ENCODE assay signal across 8 cellular contexts in genomic region chr22:24189249-24190158, GRCh38. TPM values are rescaled to one million over a fixed set of nuclear protein-coding genes. Genes with fewer than 3 reads are reported as not detected.
DNase-seq lines count a peak whose midpoint lies in the region; ATAC-seq, FAIRE-seq and TF ChIP-seq lines count a peak whose summit lies in the region.

No MANE protein-coding gene starts in this region.

- H3K27ac ChIP-seq in OCI-LY7 (ENCODE audit: low read depth, low read length, poor library complexity, severe bottlenecking) (no peak overlapping the region), psoas muscle (no peak overlapping the region)

- no peaks in the 10 kb centered on the region for H3K36me3 Mint-ChIP-seq in activated naive CD4-positive, alpha-beta T cell treated with anti-CD3 and anti-CD28 coated beads, Interleukin-2, amount 50 U/mL, for 72 hours

- 38 to 48% (median 44%) methylated on average over 22 to 23 of the region's 23 CpGs for WGBS in psoas muscle, 3 donors

- no peaks in the 10 kb centered on the region for H3K4me1 ChIP-seq in OCI-LY7 (ENCODE audit: insufficient read depth, low read length, poor library complexity, severe bottlenecking)
- H3K4me1 ChIP-seq in psoas muscle = no peaks in the 10 kb centered on the region

- DNase-seq in AG20443 (ENCODE audit: low spot score) (peak; percentile 95), GM19239 (ENCODE audit: insufficient read length, low spot score) (peak; percentile 89), OCI-LY7 (ENCODE audit: low spot score) (peak; percentile 59), left cardiac atrium (peak; percentile 81), psoas muscle (peak; percentile 74 to 81)
- peak in 1 of 2 donors; percentile 62 for DNase-seq in activated naive CD4-positive, alpha-beta T cell treated with anti-CD3 and anti-CD28 coated beads, Interleukin-2, amount 50 U/mL, for 72 hours (ENCODE audit: low spot score in 2 of 2)

- H3K27ac Mint-ChIP-seq in activated naive CD4-positive, alpha-beta T cell treated with anti-CD3 and anti-CD28 coated beads, Interleukin-2, amount 50 U/mL, for 72 hours = peak overlapping the region in 1 of 2 donors; percentile 74

- ATAC-seq in activated naive CD4-positive, alpha-beta T cell treated with anti-CD3 and anti-CD28 coated beads, Interleukin-2, amount 50 U/mL, for 72 hours = peak; percentile 66 to 79
- ATAC-seq in left cardiac atrium (peak; percentile 92 to 93), psoas muscle (peak; percentile 86 to 96 (median 90)), GM21576 (IDR thresholded peaks at IDR 0.05; ENCODE audit: unreplicated experiment) (no peak), GM18873 (IDR thresholded peaks at IDR 0.05; ENCODE audit: low FRiP score, unreplicated experiment) (no peak)

- H2AFZ ChIP-seq in OCI-LY7 (ENCODE audit: low read length) = no peak overlapping the region

- peaks cover 0 to 2% (median 0%) of the 10 kb centered on the region in 3 donors for H3K27me3 ChIP-seq in psoas muscle (ENCODE audit: insufficient read depth in 3 of 3, low read length in 2 of 3)

- TF ChIP-seq CTCF in OCI-LY7 (conservative IDR thresholded peaks at IDR 0.05; ENCODE audit: low read length) (peak; percentile 82), psoas muscle (IDR thresholded peaks at IDR 0.05) (peak; percentile 77)

- H3K36me3 ChIP-seq in OCI-LY7 (ENCODE audit: insufficient read depth, low read length) (no peaks in the 10 kb centered on the region), psoas muscle (ENCODE audit: insufficient read depth in 1 of 2, low read depth in 1 of 2) (no peaks in the 10 kb centered on the region)

- H3K4me3 ChIP-seq in OCI-LY7 (ENCODE audit: low read depth, low read length, poor library complexity, severe bottlenecking) = no peak overlapping the region
- H3K4me3 ChIP-seq in psoas muscle = no peak overlapping the region

- POLR2A ChIA-PET in OCI-LY7 (lab: Charles Lee) = interaction anchor here (0.5 kb wide), 1 partner anchor 9 kb away, joined by 3 read pairs; no protein-coding TSS in a partner anchor

- H3K79me2 ChIP-seq in OCI-LY7 (ENCODE audit: insufficient read depth, low read depth, low read length) = no peaks in the 10 kb centered on the region

- H4K20me1 ChIP-seq in OCI-LY7 (ENCODE audit: insufficient read depth, low read length) = no peaks in the 10 kb centered on the region

- H3K9me3 ChIP-seq in OCI-LY7 (ENCODE audit: low read length) (no peaks in the 10 kb centered on the region), psoas muscle (no peaks in the 10 kb centered on the region)

- intact Hi-C loops in OCI-LY7 (cut with micrococcal nuclease; ENCODE audit: unreplicated experiment) (loop anchor here (2.0 kb wide), 1 partner anchor 57 kb away; no protein-coding TSS in a partner anchor), left cardiac atrium (cut with DNase I) (loop anchor here in 1 of 2 donors (2.0 to 10.0 kb wide), 2 partner anchors 57 to 205 kb away; partner anchors contain the start of gene GSTT2), psoas muscle (cut with DNase I) (loop anchor here (5.0 kb wide), 2 partner anchors 43 to 58 kb away; partner anchors contain the start of gene GGT5 (in 2 of the 2))

- no peak overlapping the region for H3K4me2 ChIP-seq in OCI-LY7 (ENCODE audit: low read length)

- no peaks in the 10 kb centered on the region for H3K9me3 Mint-ChIP-seq in activated naive CD4-positive, alpha-beta T cell treated with anti-CD3 and anti-CD28 coated beads, Interleukin-2, amount 50 U/mL, for 72 hours

- BruUV-seq in OCI-LY7 (replicated peaks; lab: Mats Ljungman, UMichigan) = no TSS peak

- no peak for FAIRE-seq in GM19239 (lab: Jason Lieb, UNC)

- H3K9me2 ChIP-seq in OCI-LY7 (ENCODE audit: insufficient read depth, low read length) = no peaks in the 10 kb centered on the region

- CTCF ChIA-PET in OCI-LY7 (lab: Charles Lee; ENCODE audit: unreplicated experiment) = interaction anchor here (0.6 kb wide), 1 partner anchor 171 kb away, joined by 3 read pairs; no protein-coding TSS in a partner anchor

RNA-seq across cellular contexts. Expression of gene SUSD2, which starts 8.2 kb away (rescaled TPM):
- 0.41 and 0.54 TPM in 2 replicates for total RNA-seq in OCI-LY7 (2014; rRNA removed; shearing (Covaris generic))
- 0.38 and 0.39 TPM in 2 replicates for total RNA-seq in OCI-LY7 (2022)
- 1 to 10 TPM in 1 of 2 donors, under 1 TPM in 1; 0.20 to 1.6 TPM for total RNA-seq in activated naive CD4-positive, alpha-beta T cell treated with anti-CD3 and anti-CD28 coated beads, Interleukin-2, amount 50 U/mL, for 72 hours
- total RNA-seq in left cardiac atrium = 1 to 10 TPM; 7.5 to 7.7 TPM
- total RNA-seq in psoas muscle = 1 to 10 TPM; 1.1 to 1.8 (median 1.4) TPM
- 1 to 10 TPM; 1.1 to 1.4 (median 1.3) TPM for polyA plus RNA-seq in psoas muscle

RNA-seq across cellular contexts. Expression of gene GGT5, which starts 55.4 kb away (rescaled TPM):
- total RNA-seq in OCI-LY7 (2014; rRNA removed; shearing (Covaris generic)) = 0.06 and 0.10 TPM in 2 replicates
- total RNA-seq in OCI-LY7 (2022) (not detected in 2 replicates), left cardiac atrium (10 to 100 TPM; 41.5 to 57.8 TPM), psoas muscle (10 to 100 TPM in 2 of 4 donors, 1 to 10 TPM in 2; 7.3 to 11.3 (median 9.0) TPM)
- under 1 TPM; 0.14 to 0.54 TPM for total RNA-seq in activated naive CD4-positive, alpha-beta T cell treated with anti-CD3 and anti-CD28 coated beads, Interleukin-2, amount 50 U/mL, for 72 hours
- polyA plus RNA-seq in psoas muscle = 10 to 100 TPM in 1 of 3 donors, 1 to 10 TPM in 2; 9.3 to 13.7 (median 9.8) TPM

Comparison
In these comparisons a context has a peak if more than half of its experiments do, and no peak if none do; other contexts are left out.
1. ATAC-seq: peak in activated naive CD4-positive, alpha-beta T cell treated with anti-CD3 and anti-CD28 coated beads, Interleukin-2, amount 50 U/mL, for 72 hours (2 of 2), left cardiac atrium (2 of 2) and psoas muscle (4 of 4); none in GM21576 (single experiment) and GM18873 (single experiment).
2. RNA of gene GGT5, which starts 55.4 kb away (total RNA-seq): 41.5 to 57.8 TPM in left cardiac atrium and 7.3 to 11.3 TPM in psoas muscle; 0.14 to 0.54 TPM in activated naive CD4-positive, alpha-beta T cell treated with anti-CD3 and anti-CD28 coated beads, Interleukin-2, amount 50 U/mL, for 72 hours and 0.06 to 0.10 TPM in OCI-LY7; every median in the first group is over 4 times any median in the second.